In genomic region chr22:37566329-37566837, GRCh38 we compare ENCODE assay signal across 10 cellular contexts. TPM values are rescaled to one million over a fixed set of nuclear protein-coding genes. Genes with fewer than 3 reads are reported as not detected.
DNase-seq lines count a peak whose midpoint lies in the region; ATAC-seq and TF ChIP-seq lines count a peak whose summit lies in the region.
"Had no signal": no experiment of that assay in that cellular context is flagged by ENCODE, and none has a peak within 500 bp of the region (broad histone marks: within the 10 kb centered on the region; RNA-seq: fewer than 3 reads in every experiment).

No MANE protein-coding gene starts in this region.

- no peaks in the 10 kb centered on the region for H3K9me3 ChIP-seq in right lobe of liver
- H3K9me3 ChIP-seq: testis had no signal

- ATAC-seq in right lobe of liver (no peak), HG03039 (IDR thresholded peaks at IDR 0.05; ENCODE audit: unreplicated experiment) (no peak), HG02678 (IDR thresholded peaks at IDR 0.05; ENCODE audit: unreplicated experiment) (no peak)

- H3K27ac ChIP-seq in right lobe of liver (peak overlapping the region; percentile 25 to 99 (median 67)), temporal lobe (ENCODE audit: low read depth, low read length) (peak overlapping the region; percentile 95)

- H3K4me1 ChIP-seq in right lobe of liver: peaks cover 0 to 93% (median 61%) of the 10 kb centered on the region in 4 donors

- peaks cover 0 to 19% (median 7%) of the 10 kb centered on the region in 4 donors for H3K36me3 ChIP-seq in right lobe of liver

- H3K4me3 ChIP-seq in right lobe of liver: no peak overlapping the region
- H3K4me3 ChIP-seq: testis had no signal

- no peak for TF ChIP-seq CTCF in right lobe of liver (IDR thresholded peaks at IDR 0.05)

- intact Hi-C loops in right lobe of liver (cut with DNase I): no loop called here

- DNase-seq in T-helper 1 cell (peak in 3 of 5 donors; percentile 23 to 66 (median 32)), right lobe of liver (no peak), COLO668 (lab: John Stamatoyannopoulos, UW; ENCODE audit: unreplicated experiment) (no peak), AG20443 (ENCODE audit: low spot score) (no peak)
- peak; percentile 25 for DNase-seq in activated naive CD4-positive, alpha-beta T cell treated with anti-CD3 and anti-CD28 coated beads, Interleukin-2, amount 50 U/mL, for 16 hours
- DNase-seq: testis had no signal

- no peaks in the 10 kb centered on the region for H3K27me3 ChIP-seq in right lobe of liver
- H3K27me3 ChIP-seq: testis had no signal

- TF ChIP-seq POLR2A in right lobe of liver (IDR thresholded peaks at IDR 0.05): peak; percentile 4

- 13% methylated on average over 3 of the region's 28 CpGs for WGBS in right lobe of liver (ENCODE audit: insufficient coverage, low coverage, low lambda C conversion rate, missing lambda C conversion rate)

RNA-seq across cellular contexts. Expression of gene CDC42EP1, which starts 6.1 kb away (rescaled TPM):
- total RNA-seq in right lobe of liver (100 to 1,000 TPM in 1 of 6 experiments, 10 to 100 TPM in 5; 29.2 to 117 (median 68.0) TPM), temporal lobe (3.4 TPM)

RNA-seq across cellular contexts. Expression of gene LGALS2, which starts 13.5 kb away (rescaled TPM):
- total RNA-seq in right lobe of liver (under 1 TPM in 1 of 6 experiments, not detected in 5; 0.64 TPM), temporal lobe (not detected)
- total RNA-seq: dermis microvascular lymphatic vessel endothelial cell, testis had no signal

RNA-seq across cellular contexts. Expression of gene GGA1, which starts 42.3 kb away (rescaled TPM):
- total RNA-seq in right lobe of liver: 10 to 100 TPM; 18.4 to 27.3 (median 24.1) TPM
- total RNA-seq in temporal lobe: 27.5 TPM

RNA-seq across cellular contexts. Expression of gene CARD10, which starts 47.2 kb away (rescaled TPM):
- total RNA-seq in right lobe of liver: 10 to 100 TPM in 5 of 6 experiments, 1 to 10 TPM in 1; 9.0 to 27.8 (median 14.2) TPM
- total RNA-seq in temporal lobe: 4.7 TPM

Comparison
In these comparisons a context has a peak if more than half of its experiments do, and no peak if none do; other contexts are left out.
1. DNase-seq: peak in T-helper 1 cell (3 of 5) and activated naive CD4-positive, alpha-beta T cell treated with anti-CD3 and anti-CD28 coated beads, Interleukin-2, amount 50 U/mL, for 16 hours (single experiment); none in right lobe of liver (0 of 3), COLO668 (single experiment) and AG20443 (single experiment).